ENCODE assay signal across 16 cellular contexts in genomic region chr10:49760789-49761188, GRCh38. TPM values are rescaled to one million over a fixed set of nuclear protein-coding genes. Genes with fewer than 3 reads are reported as not detected.
DNase-seq lines count a peak whose midpoint lies in the region; ATAC-seq and TF ChIP-seq lines count a peak whose summit lies in the region.
"Had no signal": no experiment of that assay in that cellular context is flagged by ENCODE, and none has a peak within 500 bp of the region (broad histone marks: within the 10 kb centered on the region; RNA-seq: fewer than 3 reads in every experiment).

No MANE protein-coding gene starts in this region.

- no peak for TF ChIP-seq POLR2A in HCT116 (IDR thresholded peaks at IDR 0.05; ENCODE audit: borderline replicate concordance, extremely low read depth, insufficient read depth, insufficient read length)
- no peak for TF ChIP-seq POLR2A in ovary (IDR thresholded peaks at IDR 0.05)

- no peak overlapping the region for H3K4me3 ChIP-seq in CD8-positive, alpha-beta memory T cell (ENCODE audit: low read length)
- H3K4me3 ChIP-seq in HCT116 (replicated peaks in 1 of 2; ENCODE audit: low read depth in 1 of 2, low read length in 2 of 2) (no peak overlapping the region), ovary (no peak overlapping the region)

- BruUV-seq in HCT116 (replicated peaks; lab: Mats Ljungman, UMichigan), result no TSS peak

- H3K27me3 ChIP-seq in CD8-positive, alpha-beta memory T cell (ENCODE audit: insufficient read depth, low read length, poor library complexity, severe bottlenecking), result peaks cover 9% of the 10 kb centered on the region
- peaks cover 9% of the 10 kb centered on the region; the same call in 1 of the 2 replicates for H3K27me3 ChIP-seq in HCT116 (ENCODE audit: insufficient read depth, low read length)
- no peaks in the 10 kb centered on the region for H3K27me3 ChIP-seq in ovary

- H4K20me1 ChIP-seq in HCT116 (ENCODE audit: insufficient read depth), result no peaks in the 10 kb centered on the region

- 44 to 55% (median 48%) methylated on average over 3 of the region's 3 CpGs for WGBS in ovary, 3 donors

- no peaks in the 10 kb centered on the region for H3K9me3 Mint-ChIP-seq in CD8-positive, alpha-beta memory T cell
- H3K9me3 Mint-ChIP-seq in endothelial cell (ENCODE audit: unreplicated experiment) (no peaks in the 10 kb centered on the region), natural killer cell (no peaks in the 10 kb centered on the region)
- H3K9me3 Mint-ChIP-seq: activated CD8-positive, alpha-beta T cell treated with anti-CD3 and anti-CD28 coated beads for 36 hours had no signal

- no peaks in the 10 kb centered on the region for H3K79me2 ChIP-seq in HCT116 (ENCODE audit: insufficient read depth, low read length)

- no peak overlapping the region for H3K9ac ChIP-seq in HCT116 (ENCODE audit: low read length)
- H3K9ac ChIP-seq: KMS-11 had no signal

- RAD21 ChIA-PET in HCT116 (lab: Charles Lee; ENCODE audit: low non-redundant PET in 1 of 2, low total read pairs in 2 of 2, uncharacterized antibody in 2 of 2, unreplicated experiment in 2 of 2), result no interaction called here

- no peaks in the 10 kb centered on the region for H3K36me3 Mint-ChIP-seq in CD8-positive, alpha-beta memory T cell
- H3K36me3 Mint-ChIP-seq in endothelial cell (ENCODE audit: low read depth, unreplicated experiment) (no peaks in the 10 kb centered on the region), natural killer cell (peaks cover 10% of the 10 kb centered on the region)

- no peak for ATAC-seq in HCT116
- ATAC-seq in natural killer cell, result no peak
- no peak for ATAC-seq in GM19324 (IDR thresholded peaks at IDR 0.05; ENCODE audit: low FRiP score, unreplicated experiment)
- ATAC-seq: activated CD8-positive, alpha-beta T cell treated with anti-CD3 and anti-CD28 coated beads for 36 hours had no signal

- H2AFZ ChIP-seq in HCT116 (ENCODE audit: low read depth, low read length, poor library complexity, severe bottlenecking), result no peak overlapping the region

- H3K4me1 ChIP-seq in CD8-positive, alpha-beta memory T cell (ENCODE audit: insufficient read depth, low read length), result no peaks in the 10 kb centered on the region
- H3K4me1 ChIP-seq in HCT116 (ENCODE audit: control insufficient read depth in 1 of 2, insufficient read depth in 2 of 2, low read length in 2 of 2) (peaks cover 0 to 9% of the 10 kb centered on the region in 2 experiments; a peak in 3 of 4 replicates), ovary (ENCODE audit: insufficient read depth) (peaks cover 5% of the 10 kb centered on the region)

- H3K36me3 ChIP-seq in CD8-positive, alpha-beta memory T cell (ENCODE audit: insufficient read depth, low read length), result no peaks in the 10 kb centered on the region
- H3K36me3 ChIP-seq in HCT116 (ENCODE audit: control insufficient read depth in 1 of 2, insufficient read depth in 2 of 2, low read length in 2 of 2) (no peaks in the 10 kb centered on the region), ovary (no peaks in the 10 kb centered on the region)

- no peak overlapping the region for H3K27ac Mint-ChIP-seq in CD8-positive, alpha-beta memory T cell
- H3K27ac Mint-ChIP-seq in endothelial cell (ENCODE audit: unreplicated experiment), result no peak overlapping the region
- no peak overlapping the region for H3K27ac Mint-ChIP-seq in natural killer cell
- H3K27ac Mint-ChIP-seq: activated CD8-positive, alpha-beta T cell treated with anti-CD3 and anti-CD28 coated beads for 36 hours had no signal

- no peak overlapping the region for H3K27ac ChIP-seq in CD8-positive, alpha-beta memory T cell (ENCODE audit: low read depth, low read length)
- no peak overlapping the region for H3K27ac ChIP-seq in HCT116 (ENCODE audit: low read depth, low read length)
- no peak overlapping the region for H3K27ac ChIP-seq in ovary
- H3K27ac ChIP-seq: HL-60, KMS-11 had no signal

- POLR2A ChIA-PET in CD8-positive, alpha-beta memory T cell (lab: Charles Lee), result no interaction called here
- POLR2A ChIA-PET in HCT116 (lab: Charles Lee), result no interaction called here

- H3K27me3 Mint-ChIP-seq in CD8-positive, alpha-beta memory T cell, result peaks cover 27 to 54% of the 10 kb centered on the region in 2 donors
- H3K27me3 Mint-ChIP-seq in endothelial cell (ENCODE audit: unreplicated experiment) (peaks cover 11% of the 10 kb centered on the region), natural killer cell (ENCODE audit: low read depth in 2 of 2) (peaks cover 17 to 27% of the 10 kb centered on the region in 2 donors)

- DNase-seq in CD8-positive, alpha-beta memory T cell, result no peak
- DNase-seq in HCT116 (ENCODE audit: low read depth, low spot score) (no peak), endothelial cell (ENCODE audit: low spot score) (no peak), natural killer cell (no peak), GF-D8 (lab: John Stamatoyannopoulos, UW) (no peak), AML-193 (lab: John Stamatoyannopoulos, UW) (no peak), ovary (no peak)
- DNase-seq: activated CD8-positive, alpha-beta T cell treated with anti-CD3 and anti-CD28 coated beads for 36 hours; activated gamma-delta T cell; NCI-H1436; NCI-H345; SIG-M5 had no signal

- H3K9me2 ChIP-seq in HCT116 (ENCODE audit: insufficient read depth), result no peaks in the 10 kb centered on the region

- peaks cover 8 to 16% (median 8%) of the 10 kb centered on the region in 3 donors for H3K4me1 Mint-ChIP-seq in CD8-positive, alpha-beta memory T cell
- H3K4me1 Mint-ChIP-seq in endothelial cell (ENCODE audit: unreplicated experiment) (peaks cover 3% of the 10 kb centered on the region), natural killer cell (peaks cover 4 to 5% of the 10 kb centered on the region in 2 donors)

- intact Hi-C loops in HCT116 (cut with micrococcal nuclease) (loop anchor here (5.0 kb wide), 1 partner anchor 153 kb away; no protein-coding TSS in a partner anchor), natural killer cell (cut with micrococcal nuclease) (no loop called here), ovary (cut with DNase I) (no loop called here)

- no peak for TF ChIP-seq RAD21 in HCT116 (IDR thresholded peaks at IDR 0.05; ENCODE audit: low read depth)

- TF ChIP-seq EP300 in ovary (IDR thresholded peaks at IDR 0.05), result no peak

- CTCF ChIA-PET in CD8-positive, alpha-beta memory T cell (lab: Charles Lee), result no interaction called here
- CTCF ChIA-PET in HCT116 (lab: Charles Lee), result no interaction called here

- TF ChIP-seq CTCF in HCT116 (IDR thresholded peaks at IDR 0.05 in 2 of 3, conservative IDR thresholded peaks at IDR 0.05 in 1 of 3; ENCODE audit: borderline replicate concordance in 1 of 3, insufficient read depth in 1 of 3, low read depth in 2 of 3, low read length in 2 of 3), result no peak
- no peak for TF ChIP-seq CTCF in endothelial cell (IDR thresholded peaks at IDR 0.05; ENCODE audit: unreplicated experiment)
- TF ChIP-seq CTCF in natural killer cell (IDR thresholded peaks at IDR 0.05), result no peak
- TF ChIP-seq CTCF in ovary (IDR thresholded peaks at IDR 0.05), result no peak

- H3K4me2 ChIP-seq in HCT116 (ENCODE audit: low read length), result peak overlapping the region; percentile 87; the same call in 1 of the 2 replicates
- H3K4me2 ChIP-seq: KMS-11 had no signal

- H3K9me3 ChIP-seq in CD8-positive, alpha-beta memory T cell (ENCODE audit: low read length), result no peaks in the 10 kb centered on the region
- H3K9me3 ChIP-seq in HCT116 (ENCODE audit: control insufficient read depth in 1 of 2, insufficient read depth in 1 of 2, low read depth in 1 of 2, low read length in 2 of 2) (no peaks in the 10 kb centered on the region), ovary (no peaks in the 10 kb centered on the region)

- peak overlapping the region in 5 of 7 donors; percentile 22 to 79 (median 51) for H3K4me3 Mint-ChIP-seq in CD8-positive, alpha-beta memory T cell
- peak overlapping the region; percentile 47 for H3K4me3 Mint-ChIP-seq in endothelial cell (ENCODE audit: unreplicated experiment)
- peak overlapping the region; percentile 13 for H3K4me3 Mint-ChIP-seq in natural killer cell

TF ChIP-seq in HCT116, 20 proteins besides CTCF, POLR2A, EP300 and RAD21 (continues in another document):
- no peak for TF ChIP-seq REST (IDR thresholded peaks at IDR 0.05; ENCODE audit: low read depth)
- TF ChIP-seq EZH2 (IDR thresholded peaks at IDR 0.05), result no peak
- no peak for TF ChIP-seq MAX (IDR thresholded peaks at IDR 0.05)
- TF ChIP-seq SIN3A (IDR thresholded peaks at IDR 0.05; ENCODE audit: low read depth), result no peak
- TF ChIP-seq TCF7L2 (IDR thresholded peaks at IDR 0.05; ENCODE audit: borderline replicate concordance, extremely low read depth, insufficient read depth, insufficient read length), result no peak
- no peak for TF ChIP-seq CBX3 (IDR thresholded peaks at IDR 0.05; ENCODE audit: low read depth)

RNA-seq across cellular contexts. Expression of gene OGDHL, which starts 1.3 kb away (rescaled TPM):
- total RNA-seq in CD8-positive, alpha-beta memory T cell, result under 1 TPM; 0.55 to 0.70 TPM
- not detected for polyA plus RNA-seq in CD8-positive, alpha-beta memory T cell
- total RNA-seq in HCT116 (2021; ENCODE audit: unreplicated experiment), result 16.3 TPM
- 12.1 TPM in 2 replicates for polyA plus RNA-seq in HCT116 (2012)
- total RNA-seq in endothelial cell (ENCODE audit: unreplicated experiment), result 7.5 TPM
- not detected for total RNA-seq in natural killer cell
- 1 to 10 TPM in 5 of 7 donors, under 1 TPM in 2; 0.60 to 3.3 (median 2.7) TPM for total RNA-seq in ovary
- polyA plus RNA-seq in ovary, result 1 to 10 TPM in 1 of 2 donors, under 1 TPM in 1; 0.60 to 1.9 TPM
- total RNA-seq: mesenteric fat pad had no signal
